ENCODE assay signal across 16 cellular contexts in genomic region chr17:21249911-21250703, GRCh38. TPM values are rescaled to one million over a fixed set of nuclear protein-coding genes. Genes with fewer than 3 reads are reported as not detected.
DNase-seq lines count a peak whose midpoint lies in the region; ATAC-seq, FAIRE-seq and TF ChIP-seq lines count a peak whose summit lies in the region.
"Had no signal": no experiment of that assay in that cellular context is flagged by ENCODE, and none has a peak within 500 bp of the region (broad histone marks: within the 10 kb centered on the region; RNA-seq: fewer than 3 reads in every experiment).

No MANE protein-coding gene starts in this region.

- H3K4me3 ChIP-seq in left ventricle myocardium inferior (no peak overlapping the region), tibial artery (no peak overlapping the region)
- H3K4me3 ChIP-seq: MG63, sigmoid colon, SJSA1 had no signal

- H3K4me1 Mint-ChIP-seq in WTC11: peaks cover 16% of the 10 kb centered on the region
- peaks cover 30 to 35% of the 10 kb centered on the region in 2 donors for H3K4me1 Mint-ChIP-seq in immature natural killer cell

- POLR2A ChIA-PET in WTC11 (lab: Charles Lee): interaction anchor here (0.5 kb wide), 1 partner anchor 274 kb away, joined by 3 read pairs; no protein-coding TSS in a partner anchor

- no peaks in the 10 kb centered on the region; the same call in 1 of the 2 replicates for H3K9me3 Mint-ChIP-seq in WTC11
- H3K9me3 Mint-ChIP-seq in immature natural killer cell: no peaks in the 10 kb centered on the region
- H3K9me3 Mint-ChIP-seq: activated CD4-positive, alpha-beta memory T cell treated with anti-CD3 and anti-CD28 coated beads, Interleukin-2, amount 10 ng/mL, durations not matched to agents 7 days and 5 days; natural killer cell had no signal

- peaks cover 8% of the 10 kb centered on the region; the same call in 1 of the 2 replicates for H3K27me3 Mint-ChIP-seq in WTC11 (ENCODE audit: low read depth)
- peaks cover 2 to 4% (median 4%) of the 10 kb centered on the region in 3 donors for H3K27me3 Mint-ChIP-seq in immature natural killer cell (ENCODE audit: low read depth in 3 of 3)

- DNase-seq in left ventricle myocardium inferior: no peak
- no peak for DNase-seq in Right ventricle myocardium superior
- DNase-seq in WTC11 (ENCODE audit: low spot score): no peak
- DNase-seq in immature natural killer cell: no peak
- DNase-seq in tibial artery: no peak
- DNase-seq in GF-D8 (lab: John Stamatoyannopoulos, UW): no peak
- no peak for DNase-seq in frontal cortex (ENCODE audit: low spot score in 2 of 2)
- no peak for DNase-seq in DMS79 (lab: John Stamatoyannopoulos, UW)
- DNase-seq: activated CD4-positive, alpha-beta memory T cell treated with anti-CD3 and anti-CD28 coated beads, Interleukin-2, amount 10 ng/mL, durations not matched to agents 7 days and 5 days; activated effector memory CD4-positive, alpha-beta T cell treated with Interleukin-2 at 50 U/mL for 16 hours; MG63; natural killer cell; sigmoid colon; trophoblast cell had no signal

- H3K4me1 ChIP-seq in left ventricle myocardium inferior: peaks cover 83% of the 10 kb centered on the region
- H3K4me1 ChIP-seq in tibial artery: peaks cover 0 to 67% (median 43%) of the 10 kb centered on the region in 4 donors

- H3K27ac Mint-ChIP-seq in WTC11 (no peak overlapping the region), immature natural killer cell (peak overlapping the region; percentile 6 to 70 (median 30))
- H3K27ac Mint-ChIP-seq: activated CD4-positive, alpha-beta memory T cell treated with anti-CD3 and anti-CD28 coated beads, Interleukin-2, amount 10 ng/mL, durations not matched to agents 7 days and 5 days had no signal

- ATAC-seq in Right ventricle myocardium superior (ENCODE audit: poor library complexity) (no peak), WTC11 (peak; percentile 35)
- ATAC-seq: natural killer cell had no signal

- TF ChIP-seq CTCF in left ventricle myocardium inferior (IDR thresholded peaks at IDR 0.05; ENCODE audit: borderline replicate concordance): no peak
- no peak for TF ChIP-seq CTCF in WTC11 (IDR thresholded peaks at IDR 0.05)
- TF ChIP-seq CTCF in tibial artery (IDR thresholded peaks at IDR 0.05): no peak

- H3K36me3 Mint-ChIP-seq in WTC11: no peaks in the 10 kb centered on the region
- no peaks in the 10 kb centered on the region for H3K36me3 Mint-ChIP-seq in immature natural killer cell
- H3K36me3 Mint-ChIP-seq: natural killer cell had no signal

- CTCF ChIA-PET in WTC11 (lab: Charles Lee): interaction anchor here (0.6 to 2.4 kb wide), 6 partner anchors 10 to 200 kb away, joined by 3 to 17 read pairs (median 3); no protein-coding TSS in a partner anchor

- H3K27me3 ChIP-seq in left ventricle myocardium inferior (ENCODE audit: low read depth) (no peaks in the 10 kb centered on the region), tibial artery (no peaks in the 10 kb centered on the region)
- H3K27me3 ChIP-seq: MG63, sigmoid colon, SJSA1 had no signal

- no peak overlapping the region for H3K4me3 Mint-ChIP-seq in WTC11
- peak overlapping the region in 3 of 5 donors; percentile 3 to 18 (median 13) for H3K4me3 Mint-ChIP-seq in immature natural killer cell
- H3K4me3 Mint-ChIP-seq: activated CD4-positive, alpha-beta memory T cell treated with anti-CD3 and anti-CD28 coated beads, Interleukin-2, amount 10 ng/mL, durations not matched to agents 7 days and 5 days; natural killer cell had no signal

- no peak for FAIRE-seq in frontal cortex (lab: Jason Lieb, UNC)
- FAIRE-seq: astrocyte had no signal

- intact Hi-C loops in left ventricle myocardium inferior (cut with micrococcal nuclease): no loop called here
- intact Hi-C loops in Right ventricle myocardium superior (cut with DNase I): loop anchor here (2.0 to 10.0 kb wide), 2 partner anchors 85 to 123 kb away; partner anchors contain the start of gene DHRS7B
- intact Hi-C loops in tibial artery (cut with DNase I; ENCODE audit: low total_unique reads): loop anchor here (5.0 to 10.0 kb wide), 2 partner anchors 38 to 125 kb away; partner anchors contain the start of genes DHRS7B and TMEM11

- peak overlapping the region; percentile 27 for H3K27ac ChIP-seq in left ventricle myocardium inferior (replicated peaks)
- H3K27ac ChIP-seq in tibial artery: peak overlapping the region; percentile 75 to 76
- H3K27ac ChIP-seq: SJSA1 had no signal

- no peaks in the 10 kb centered on the region for H3K36me3 ChIP-seq in left ventricle myocardium inferior
- H3K36me3 ChIP-seq in tibial artery: peaks cover 0 to 7% (median 5%) of the 10 kb centered on the region in 3 donors
- H3K36me3 ChIP-seq: MG63, sigmoid colon, SJSA1 had no signal

- H3K9me3 ChIP-seq in left ventricle myocardium inferior (replicated peaks) (no peaks in the 10 kb centered on the region), tibial artery (no peaks in the 10 kb centered on the region)
- H3K9me3 ChIP-seq: MG63, sigmoid colon, SJSA1 had no signal

TF ChIP-seq in WTC11, 78 proteins besides CTCF, POLR2A, EP300 and RAD21 (continues in another document):
- TF ChIP-seq, protein P1, sequence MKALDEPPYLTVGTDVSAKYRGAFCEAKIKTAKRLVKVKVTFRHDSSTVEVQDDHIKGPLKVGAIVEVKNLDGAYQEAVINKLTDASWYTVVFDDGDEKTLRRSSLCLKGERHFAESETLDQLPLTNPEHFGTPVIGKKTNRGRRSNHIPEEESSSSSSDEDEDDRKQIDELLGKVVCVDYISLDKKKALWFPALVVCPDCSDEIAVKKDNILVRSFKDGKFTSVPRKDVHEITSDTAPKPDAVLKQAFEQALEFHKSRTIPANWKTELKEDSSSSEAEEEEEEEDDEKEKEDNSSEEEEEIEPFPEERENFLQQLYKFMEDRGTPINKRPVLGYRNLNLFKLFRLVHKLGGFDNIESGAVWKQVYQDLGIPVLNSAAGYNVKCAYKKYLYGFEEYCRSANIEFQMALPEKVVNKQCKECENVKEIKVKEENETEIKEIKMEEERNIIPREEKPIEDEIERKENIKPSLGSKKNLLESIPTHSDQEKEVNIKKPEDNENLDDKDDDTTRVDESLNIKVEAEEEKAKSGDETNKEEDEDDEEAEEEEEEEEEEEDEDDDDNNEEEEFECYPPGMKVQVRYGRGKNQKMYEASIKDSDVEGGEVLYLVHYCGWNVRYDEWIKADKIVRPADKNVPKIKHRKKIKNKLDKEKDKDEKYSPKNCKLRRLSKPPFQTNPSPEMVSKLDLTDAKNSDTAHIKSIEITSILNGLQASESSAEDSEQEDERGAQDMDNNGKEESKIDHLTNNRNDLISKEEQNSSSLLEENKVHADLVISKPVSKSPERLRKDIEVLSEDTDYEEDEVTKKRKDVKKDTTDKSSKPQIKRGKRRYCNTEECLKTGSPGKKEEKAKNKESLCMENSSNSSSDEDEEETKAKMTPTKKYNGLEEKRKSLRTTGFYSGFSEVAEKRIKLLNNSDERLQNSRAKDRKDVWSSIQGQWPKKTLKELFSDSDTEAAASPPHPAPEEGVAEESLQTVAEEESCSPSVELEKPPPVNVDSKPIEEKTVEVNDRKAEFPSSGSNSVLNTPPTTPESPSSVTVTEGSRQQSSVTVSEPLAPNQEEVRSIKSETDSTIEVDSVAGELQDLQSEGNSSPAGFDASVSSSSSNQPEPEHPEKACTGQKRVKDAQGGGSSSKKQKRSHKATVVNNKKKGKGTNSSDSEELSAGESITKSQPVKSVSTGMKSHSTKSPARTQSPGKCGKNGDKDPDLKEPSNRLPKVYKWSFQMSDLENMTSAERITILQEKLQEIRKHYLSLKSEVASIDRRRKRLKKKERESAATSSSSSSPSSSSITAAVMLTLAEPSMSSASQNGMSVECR (CRISPR knock-in tag; IDR thresholded peaks at IDR 0.05; ENCODE audit: borderline replicate concordance): no peak
- TF ChIP-seq, protein P2, sequence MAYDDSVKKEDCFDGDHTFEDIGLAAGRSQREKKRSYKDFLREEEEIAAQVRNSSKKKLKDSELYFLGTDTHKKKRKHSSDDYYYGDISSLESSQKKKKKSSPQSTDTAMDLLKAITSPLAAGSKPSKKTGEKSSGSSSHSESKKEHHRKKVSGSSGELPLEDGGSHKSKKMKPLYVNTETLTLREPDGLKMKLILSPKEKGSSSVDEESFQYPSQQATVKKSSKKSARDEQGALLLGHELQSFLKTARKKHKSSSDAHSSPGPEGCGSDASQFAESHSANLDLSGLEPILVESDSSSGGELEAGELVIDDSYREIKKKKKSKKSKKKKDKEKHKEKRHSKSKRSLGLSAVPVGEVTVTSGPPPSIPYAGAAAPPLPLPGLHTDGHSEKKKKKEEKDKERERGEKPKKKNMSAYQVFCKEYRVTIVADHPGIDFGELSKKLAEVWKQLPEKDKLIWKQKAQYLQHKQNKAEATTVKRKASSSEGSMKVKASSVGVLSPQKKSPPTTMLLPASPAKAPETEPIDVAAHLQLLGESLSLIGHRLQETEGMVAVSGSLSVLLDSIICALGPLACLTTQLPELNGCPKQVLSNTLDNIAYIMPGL (CRISPR knock-in tag; IDR thresholded peaks at IDR 0.05): no peak

RNA-seq across cellular contexts. Expression of gene NATD1, which starts 3.1 kb away (rescaled TPM):
- 17.7 TPM for total RNA-seq in left ventricle myocardium inferior
- total RNA-seq in Right ventricle myocardium superior: 19.1 TPM
- 10.1 to 11.2 TPM (median 11.1 TPM) in 3 replicates for total RNA-seq in WTC11 (2021)
- polyA plus RNA-seq in immature natural killer cell: 1 to 10 TPM in 2 of 3 donors, under 1 TPM in 1; 0.57 to 3.4 (median 2.5) TPM
- total RNA-seq in frontal cortex: 1.6 TPM

RNA-seq across cellular contexts. Expression of gene MAP2K3, which starts 34.4 kb away (rescaled TPM):
- total RNA-seq in left ventricle myocardium inferior (41.7 TPM), Right ventricle myocardium superior (30.8 TPM), WTC11 (2021) (33.7 to 39.7 TPM (median 35.3 TPM) in 3 replicates), frontal cortex (2.0 TPM)
- polyA plus RNA-seq in immature natural killer cell: 100 to 1,000 TPM in 1 of 3 donors, 10 to 100 TPM in 2; 66.6 to 136 (median 93.9) TPM

RNA-seq across cellular contexts. Expression of gene TMEM11, which starts 36.1 kb away (rescaled TPM):
- total RNA-seq in left ventricle myocardium inferior: 39.7 TPM
- 31.9 TPM for total RNA-seq in Right ventricle myocardium superior
- total RNA-seq in WTC11 (2021): 32.9 to 37.0 TPM (median 33.9 TPM) in 3 replicates
- 10 to 100 TPM; 36.9 to 56.4 (median 44.2) TPM for polyA plus RNA-seq in immature natural killer cell
- total RNA-seq in frontal cortex: 11.0 TPM

Comparison
In these comparisons a context has a peak if more than half of its experiments do, and no peak if none do; other contexts are left out.
1. RNA of gene MAP2K3, which starts 34.4 kb away (total RNA-seq): 41.7 TPM in left ventricle myocardium inferior (single experiment), 33.7 to 39.7 TPM in WTC11 and 30.8 TPM in Right ventricle myocardium superior (single experiment); 2.0 TPM in frontal cortex (single experiment); every median in the first group is over 10 times any median in the second.